13 cellular contexts compared by ENCODE assay signal in genomic region chr11:123865293-123865692, GRCh38. TPM values are rescaled to one million over a fixed set of nuclear protein-coding genes. Genes with fewer than 3 reads are reported as not detected.
DNase-seq lines count a peak whose midpoint lies in the region; ATAC-seq and TF ChIP-seq lines count a peak whose summit lies in the region.
"Not testable (repeated sequence)": the region's sequence is repeated elsewhere in the genome, so short reads cannot be mapped to it uniquely, and the experiment has no call there.
"Had no signal": no experiment of that assay in that cellular context is flagged by ENCODE, and none has a peak within 500 bp of the region (broad histone marks: within the 10 kb centered on the region; RNA-seq: fewer than 3 reads in every experiment).

No MANE protein-coding gene starts in this region.

- H3K4me3 Mint-ChIP-seq in GM23338, endodermal cell: not testable (repeated sequence)

- not testable (repeated sequence) for H3K36me3 Mint-ChIP-seq in GM23338 (ENCODE audit: low read depth); endodermal cell (ENCODE audit: low read depth)

- ATAC-seq in GM23338: peak; percentile 51

- not testable (repeated sequence) for H3K9me3 ChIP-seq in HUES48 (ENCODE audit: control insufficient read depth, insufficient read depth, low read length); NT2/D1 (ENCODE audit: insufficient read depth, low read length); iPS-20b (ENCODE audit: insufficient read depth, low read depth, low read length)
- H3K9me3 ChIP-seq in endodermal cell (ENCODE audit: control insufficient read depth, low read length): peaks cover 43% of the 10 kb centered on the region

- H3K27ac ChIP-seq in GM23338 (ENCODE audit: low read depth) (peak overlapping the region; percentile 78; the same call in 1 of the 2 replicates), HUES48 (ENCODE audit: low read depth, low read length) (peak overlapping the region; percentile 59)
- H3K27ac ChIP-seq in endodermal cell (ENCODE audit: low read depth, low read length); iPS-20b (ENCODE audit: low read length): not testable (repeated sequence)

- H3K4me2 ChIP-seq in GM23338: peak overlapping the region; percentile 15; the same call in 1 of the 2 replicates

- not testable (repeated sequence) for H3K36me3 ChIP-seq in GM23338 (ENCODE audit: insufficient read depth); HUES48 (ENCODE audit: control insufficient read depth, insufficient read depth, low read length); NT2/D1 (ENCODE audit: insufficient read depth, insufficient read length, low read length); endodermal cell (ENCODE audit: control insufficient read depth, insufficient read depth, low read length); iPS-20b (ENCODE audit: insufficient read depth, low read depth, low read length)

- 7% methylated on average over 7 of the region's 7 CpGs; no CpG with 5 or more reads in 1 of the 2 experiments for WGBS in endodermal cell (ENCODE audit: insufficient coverage in 1 of 2, insufficient read length in 1 of 2), 2 experiments

- H4K20me1 ChIP-seq in GM23338 (replicated peaks; ENCODE audit: insufficient read depth): not testable (repeated sequence)

- not testable (repeated sequence) for H3K9me3 Mint-ChIP-seq in GM23338, endodermal cell

- not testable (repeated sequence) for H3K79me2 ChIP-seq in GM23338 (replicated peaks; ENCODE audit: insufficient read depth)

- H3K4me1 ChIP-seq in GM23338 (ENCODE audit: insufficient read depth) (peaks cover 39% of the 10 kb centered on the region), HUES48 (ENCODE audit: control insufficient read depth, insufficient read depth, low read length) (peaks cover 23% of the 10 kb centered on the region), iPS-20b (ENCODE audit: insufficient read depth, low read length) (peaks cover 27% of the 10 kb centered on the region; the same call in 1 of the 2 replicates)
- H3K4me1 ChIP-seq in NT2/D1 (ENCODE audit: insufficient read depth, insufficient read length); endodermal cell (ENCODE audit: control insufficient read depth, insufficient read depth, low read length): not testable (repeated sequence)

- H3K27me3 ChIP-seq in GM23338 (ENCODE audit: insufficient read depth); HUES48 (ENCODE audit: control insufficient read depth, insufficient read depth, low read length); NT2/D1 (ENCODE audit: insufficient read depth, insufficient read length); endodermal cell (ENCODE audit: control insufficient read depth, insufficient read depth, low read length, poor library complexity, severe bottlenecking); iPS-20b (ENCODE audit: insufficient read depth, low read length): not testable (repeated sequence)

- TF ChIP-seq CTCF in GM23338 (conservative IDR thresholded peaks at IDR 0.05; ENCODE audit: low read depth in 2 of 2); endodermal cell (conservative IDR thresholded peaks at IDR 0.05): not testable (repeated sequence)

- not testable (repeated sequence) for H3K4me3 ChIP-seq in GM23338; HUES48 (ENCODE audit: low read depth, low read length); NT2/D1 (ENCODE audit: insufficient read length, low read depth)
- H3K4me3 ChIP-seq in endodermal cell (ENCODE audit: low read length): peak overlapping the region; percentile 57
- peak overlapping the region; percentile 1; the same call in 1 of the 2 replicates for H3K4me3 ChIP-seq in iPS-20b (ENCODE audit: low read length)

- DNase-seq in GM23338 (ENCODE audit: low spot score) (peak; percentile 27), NT2/D1 (ENCODE audit: low read depth, low spot score) (peak; percentile 42), endodermal cell (peak; percentile 90), iPS DF 19.7 (ENCODE audit: low read depth, low spot score) (peak; percentile 28)

- H3K27me3 Mint-ChIP-seq in GM23338 (ENCODE audit: insufficient read depth, low read depth, poor library complexity); endodermal cell (ENCODE audit: insufficient read depth): not testable (repeated sequence)

- peaks cover 20% of the 10 kb centered on the region for H3K4me1 Mint-ChIP-seq in GM23338
- H3K4me1 Mint-ChIP-seq in endodermal cell: not testable (repeated sequence)

- not testable (repeated sequence) for H2AFZ ChIP-seq in GM23338

- not testable (repeated sequence) for H3F3A ChIP-seq in GM23338 (replicated peaks; ENCODE audit: low read depth)

- H3K27ac Mint-ChIP-seq in GM23338, endodermal cell: not testable (repeated sequence)

- not testable (repeated sequence) for H3K9ac ChIP-seq in HUES48 (ENCODE audit: low read depth, low read length); NT2/D1 (ENCODE audit: insufficient read length, low read depth); endodermal cell (ENCODE audit: extremely low read depth, low read length, poor library complexity, severe bottlenecking); iPS-20b (ENCODE audit: low read depth, low read length)

- not testable (repeated sequence) for H3K9me2 ChIP-seq in GM23338 (ENCODE audit: insufficient read depth)

RNA-seq across cellular contexts. Expression of gene TMEM225, which starts 20.2 kb away (rescaled TPM):
- not detected in 2 replicates for total RNA-seq in GM23338 (2014; rRNA removed; shearing (Covaris generic))
- not detected in 2 replicates for polyA plus RNA-seq in GM23338 (2016; fragmentation: Nextera tagmentation; extraction: Ambion mirVana)
- total RNA-seq in endodermal cell: not detected
- not detected for polyA plus RNA-seq in endodermal cell (2013, experiment 1 of 2)
- polyA plus RNA-seq in endodermal cell (2013, experiment 2 of 2): not detected
- total RNA-seq: A673; CD4-positive, alpha-beta memory T cell; CD4-positive, CD25-positive, alpha-beta regulatory T cell; CD8-positive, alpha-beta memory T cell; Daoy had no signal
- polyA plus RNA-seq: AG04450; CD14-positive monocyte; CD4-positive, alpha-beta memory T cell; CD4-positive, CD25-positive, alpha-beta regulatory T cell; CD8-positive, alpha-beta memory T cell had no signal

RNA-seq across cellular contexts. Expression of gene OR8D4, which starts 36.7 kb away (rescaled TPM):
- total RNA-seq in GM23338 (2014; rRNA removed; shearing (Covaris generic)): 0.14 and 0.74 TPM in 2 replicates
- polyA plus RNA-seq in GM23338 (2016; fragmentation: Nextera tagmentation; extraction: Ambion mirVana): not detected in 2 replicates
- total RNA-seq in endodermal cell: under 1 TPM in 1 of 2 donors, not detected in 1; 0.13 TPM
- polyA plus RNA-seq in endodermal cell (2013, experiment 1 of 2): not detected
- not detected for polyA plus RNA-seq in endodermal cell (2013, experiment 2 of 2)
- total RNA-seq: A673; CD4-positive, alpha-beta memory T cell; CD4-positive, CD25-positive, alpha-beta regulatory T cell; CD8-positive, alpha-beta memory T cell; Daoy had no signal
- polyA plus RNA-seq: AG04450; CD14-positive monocyte; CD4-positive, alpha-beta memory T cell; CD4-positive, CD25-positive, alpha-beta regulatory T cell; CD8-positive, alpha-beta memory T cell had no signal

RNA-seq across cellular contexts. Expression of gene OR6M1, which starts 59.1 kb away (rescaled TPM):
- total RNA-seq in GM23338 (2014; rRNA removed; shearing (Covaris generic)): not detected in 2 replicates
- not detected in 2 replicates for polyA plus RNA-seq in GM23338 (2016; fragmentation: Nextera tagmentation; extraction: Ambion mirVana)
- not detected for total RNA-seq in endodermal cell
- not detected for polyA plus RNA-seq in endodermal cell (2013, experiment 1 of 2)
- polyA plus RNA-seq in endodermal cell (2013, experiment 2 of 2): not detected
- total RNA-seq: A673; CD4-positive, alpha-beta memory T cell; CD4-positive, CD25-positive, alpha-beta regulatory T cell; CD8-positive, alpha-beta memory T cell; Daoy had no signal
- polyA plus RNA-seq: AG04450; CD14-positive monocyte; CD4-positive, alpha-beta memory T cell; CD4-positive, CD25-positive, alpha-beta regulatory T cell; CD8-positive, alpha-beta memory T cell had no signal

Comparison
In these comparisons a context has a peak if more than half of its experiments do, and no peak if none do; other contexts are left out.
1. DNase-seq: peak in every context shown above with its lines; median percentile 90 in endodermal cell; 42 in NT2/D1; 28 in iPS DF 19.7; 27 in GM23338.